In genomic region chr11:13955971-13956421, GRCh38 we compare ENCODE assay signal across 9 cellular contexts. TPM values are rescaled to one million over a fixed set of nuclear protein-coding genes. Genes with fewer than 3 reads are reported as not detected.
DNase-seq lines count a peak whose midpoint lies in the region; ATAC-seq, FAIRE-seq and TF ChIP-seq lines count a peak whose summit lies in the region.
"Had no signal": no experiment of that assay in that cellular context is flagged by ENCODE, and none has a peak within 500 bp of the region (broad histone marks: within the 10 kb centered on the region; RNA-seq: fewer than 3 reads in every experiment).

No MANE protein-coding gene starts in this region.

- FAIRE-seq in HTR-8/SVneo (lab: Jason Lieb, UNC) = peak; percentile 44
- FAIRE-seq: A204.1 had no signal

- in situ Hi-C loops in gastrocnemius medialis (cut with MboI; ENCODE audit: low sequenced_read_pairs in 4 of 4) = loop anchor here (5.0 to 25.0 kb wide), 4 partner anchors 189 to 291 kb away; no protein-coding TSS in a partner anchor

- ATAC-seq in right cardiac atrium = peak; percentile 67 to 75
- ATAC-seq in gastrocnemius medialis = peak in 1 of 2 donors; percentile 51

- H3K4me1 ChIP-seq in SJSA1 (replicated peaks) (no peaks in the 10 kb centered on the region), adipocyte (ENCODE audit: control insufficient read depth, insufficient read depth, low read length) (no peaks in the 10 kb centered on the region), right cardiac atrium (ENCODE audit: control insufficient read depth, insufficient read depth, low read length) (peaks cover 2% of the 10 kb centered on the region), gastrocnemius medialis (no peaks in the 10 kb centered on the region)

- WGBS in right cardiac atrium = 42% methylated on average over 5 of the region's 5 CpGs

- H3K4me3 ChIP-seq in SJSA1 (no peak overlapping the region), adipocyte (ENCODE audit: low read length) (no peak overlapping the region), right cardiac atrium (ENCODE audit: low read length) (no peak overlapping the region), gastrocnemius medialis (no peak overlapping the region)

- H3K27ac ChIP-seq in SJSA1 = no peak overlapping the region
- no peak overlapping the region for H3K27ac ChIP-seq in right cardiac atrium (ENCODE audit: low read length)
- no peak overlapping the region for H3K27ac ChIP-seq in gastrocnemius medialis

- no peak overlapping the region for H3K9ac ChIP-seq in adipocyte (ENCODE audit: low read length)

- H3K36me3 ChIP-seq in SJSA1 = no peaks in the 10 kb centered on the region
- H3K36me3 ChIP-seq in adipocyte (ENCODE audit: control insufficient read depth, insufficient read depth, low read length, severe bottlenecking) = no peaks in the 10 kb centered on the region
- no peaks in the 10 kb centered on the region for H3K36me3 ChIP-seq in gastrocnemius medialis

- peaks cover 67% of the 10 kb centered on the region for H3K27me3 ChIP-seq in SJSA1 (replicated peaks)
- no peaks in the 10 kb centered on the region for H3K27me3 ChIP-seq in adipocyte (replicated peaks; ENCODE audit: control insufficient read depth, insufficient read depth, low read length)
- H3K27me3 ChIP-seq in right cardiac atrium (ENCODE audit: control insufficient read depth, insufficient read depth) = no peaks in the 10 kb centered on the region
- H3K27me3 ChIP-seq in gastrocnemius medialis = peaks cover 1 to 5% (median 4%) of the 10 kb centered on the region in 3 donors

- TF ChIP-seq CTCF in gastrocnemius medialis (IDR thresholded peaks at IDR 0.05 in 4 of 5, conservative IDR thresholded peaks at IDR 0.05 in 1 of 5) = peak; percentile 44 to 71 (median 68)

- DNase-seq in DMS 273 (lab: John Stamatoyannopoulos, UW; ENCODE audit: unreplicated experiment) (peak; percentile 68), DMS 273 treated with DMSO at 0.1 percent for 48 hours (lab: John Stamatoyannopoulos, UW) (no peak), HTR-8/SVneo (ENCODE audit: insufficient read length, low spot score) (peak; percentile 25), SJSA1 (ENCODE audit: low read depth in 1 of 2, low spot score in 2 of 2) (peak; percentile 62 to 68), adipocyte (ENCODE audit: low read depth) (peak; percentile 89), right cardiac atrium (peak; percentile 44 to 73 (median 59)), gastrocnemius medialis (peak; percentile 17 to 33), GM19238 (ENCODE audit: insufficient read length, low spot score) (no peak)

- H3K9me3 ChIP-seq in SJSA1 (replicated peaks) (no peaks in the 10 kb centered on the region), adipocyte (ENCODE audit: control insufficient read depth, low read length) (no peaks in the 10 kb centered on the region), right cardiac atrium (ENCODE audit: control insufficient read depth, low read length) (no peaks in the 10 kb centered on the region), gastrocnemius medialis (no peaks in the 10 kb centered on the region)

- intact Hi-C loops in right cardiac atrium (cut with DNase I) = loop anchor here (1.0 to 5.0 kb wide), 4 partner anchors 191 to 293 kb away; no protein-coding TSS in a partner anchor
- intact Hi-C loops in gastrocnemius medialis (cut with DNase I; ENCODE audit: low total_unique reads) = loop anchor here (1.0 kb wide), 1 partner anchor 293 kb away; no protein-coding TSS in a partner anchor

- TF ChIP-seq POLR2A in gastrocnemius medialis (IDR thresholded peaks at IDR 0.05) = no peak

RNA-seq across cellular contexts. Expression of gene SPON1, which starts 6.5 kb away (rescaled TPM):
- total RNA-seq in SJSA1 (2014; rRNA removed; shearing (Covaris generic)) = 22.5 and 24.6 TPM in 2 replicates
- total RNA-seq in right cardiac atrium (10 to 100 TPM; 22.7 to 32.7 (median 28.3) TPM), gastrocnemius medialis (1 to 10 TPM in 1 of 4 donors, under 1 TPM in 3; 0.10 to 1.6 (median 0.36) TPM)
- polyA plus RNA-seq in right cardiac atrium = 12.6 TPM

Comparison
In these comparisons a context has a peak if more than half of its experiments do, and no peak if none do; other contexts are left out.
1. DNase-seq: peak in DMS 273 (single experiment), HTR-8/SVneo (single experiment), SJSA1 (2 of 2), adipocyte (single experiment), right cardiac atrium (3 of 3) and gastrocnemius medialis (2 of 2); none in DMS 273 treated with DMSO at 0.1 percent for 48 hours (single experiment) and GM19238 (single experiment).